Comparison of ENCODE assay signal across 8 cellular contexts in the genomic region with DNA sequence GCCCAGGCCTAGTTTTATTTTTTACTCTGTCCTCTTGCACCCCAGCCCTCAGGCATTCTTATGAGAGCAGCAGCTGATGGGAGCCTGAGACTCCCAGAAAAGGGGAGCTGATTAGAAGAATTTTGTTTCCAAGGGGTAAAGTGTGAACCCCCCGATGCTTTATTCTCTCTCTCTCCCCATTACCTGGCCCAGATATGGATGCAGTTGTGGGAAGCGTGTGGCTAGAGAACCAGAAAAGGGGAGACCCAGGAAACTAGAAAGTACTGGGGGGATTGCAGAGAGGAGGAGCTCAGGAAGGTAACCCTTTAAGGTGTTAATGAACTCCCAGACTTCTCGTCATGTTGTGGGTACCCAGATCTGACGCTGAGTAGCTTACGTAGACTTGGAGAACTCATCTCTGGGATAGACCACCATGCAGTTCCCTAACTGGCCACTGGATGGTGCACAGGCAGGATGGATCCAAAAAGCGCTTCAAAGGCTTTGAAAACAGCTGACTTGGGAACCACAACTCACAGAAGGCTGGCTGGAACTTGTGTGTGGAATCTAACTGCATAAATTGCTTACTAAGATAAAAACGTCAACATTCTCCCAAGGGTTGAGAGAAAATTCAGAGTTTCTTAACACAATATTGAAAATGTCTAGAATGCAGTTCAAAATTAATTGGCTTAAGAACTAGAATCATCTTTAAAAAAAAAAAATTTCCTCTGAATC.
DNase-seq lines count a peak whose midpoint lies in the region; ATAC-seq lines count a peak whose summit lies in the region.

No MANE protein-coding gene starts in this region.

- H3K4me1 Mint-ChIP-seq in CD4-positive, CD25-positive, alpha-beta regulatory T cell: peaks cover 17 to 31% (median 24%) of the 10 kb centered on the region in 4 donors
- H3K4me1 Mint-ChIP-seq in T-helper 2 cell treated with Interferon-gamma antibody and Interleukin-4, amounts not matched to agents 5 μg/mL and 100 μg/mL, for 36 hours (ENCODE audit: low read depth): peaks cover 10% of the 10 kb centered on the region

- peak; percentile 69 to 84 (median 72) for DNase-seq in CD4-positive, CD25-positive, alpha-beta regulatory T cell
- DNase-seq in MG63 (peak; percentile 52), anterior cingulate cortex (lab: John Stamatoyannopoulos, UW) (peak in 52 of 58 donors; percentile 14 to 88 (median 65)), right cardiac atrium (peak; percentile 81 to 92 (median 88)), sciatic nerve (ENCODE audit: low spot score) (peak; percentile 93)
- peak; percentile 70 for DNase-seq in T-helper 2 cell treated with Interferon-gamma antibody and Interleukin-4, amounts not matched to agents 5 μg/mL and 100 μg/mL, for 36 hours (ENCODE audit: low spot score)

- H3K4me3 ChIP-seq in CD4-positive, CD25-positive, alpha-beta regulatory T cell (ENCODE audit: low read depth, low read length): peak overlapping the region; percentile 40
- no peak overlapping the region for H3K4me3 ChIP-seq in MG63
- no peak overlapping the region for H3K4me3 ChIP-seq in right cardiac atrium (ENCODE audit: low read length)

- peak overlapping the region; percentile 44 to 82 (median 51) for H3K27ac Mint-ChIP-seq in CD4-positive, CD25-positive, alpha-beta regulatory T cell
- no peak overlapping the region for H3K27ac Mint-ChIP-seq in T-helper 2 cell treated with Interferon-gamma antibody and Interleukin-4, amounts not matched to agents 5 μg/mL and 100 μg/mL, for 36 hours

- WGBS in right cardiac atrium: 26% methylated on average over 7 of the region's 7 CpGs

- peak overlapping the region; percentile 51 for H3K27ac ChIP-seq in CD4-positive, CD25-positive, alpha-beta regulatory T cell (ENCODE audit: insufficient read depth, low read length, poor library complexity, severe bottlenecking)
- H3K27ac ChIP-seq in right cardiac atrium (ENCODE audit: low read length): no peak overlapping the region

- H3K36me3 ChIP-seq in CD4-positive, CD25-positive, alpha-beta regulatory T cell (ENCODE audit: control insufficient read depth, insufficient read depth, low read length): peaks cover 13% of the 10 kb centered on the region
- no peaks in the 10 kb centered on the region for H3K36me3 ChIP-seq in MG63

- no peaks in the 10 kb centered on the region for H3K27me3 Mint-ChIP-seq in CD4-positive, CD25-positive, alpha-beta regulatory T cell
- H3K27me3 Mint-ChIP-seq in T-helper 2 cell treated with Interferon-gamma antibody and Interleukin-4, amounts not matched to agents 5 μg/mL and 100 μg/mL, for 36 hours (ENCODE audit: low read depth): no peaks in the 10 kb centered on the region

- H3K9me3 Mint-ChIP-seq in CD4-positive, CD25-positive, alpha-beta regulatory T cell: no peaks in the 10 kb centered on the region
- no peaks in the 10 kb centered on the region for H3K9me3 Mint-ChIP-seq in T-helper 2 cell treated with Interferon-gamma antibody and Interleukin-4, amounts not matched to agents 5 μg/mL and 100 μg/mL, for 36 hours

- intact Hi-C loops in right cardiac atrium (cut with DNase I): loop anchor here in 2 of 4 donors (2.0 to 10.0 kb wide), 2 partner anchors 97 to 101 kb away; no protein-coding TSS in a partner anchor
- intact Hi-C loops in sciatic nerve (cut with DNase I): loop anchor here (10.0 kb wide), 1 partner anchor 59 kb away; no protein-coding TSS in a partner anchor

- H3K36me3 Mint-ChIP-seq in CD4-positive, CD25-positive, alpha-beta regulatory T cell: peaks cover 14% of the 10 kb centered on the region
- H3K36me3 Mint-ChIP-seq in T-helper 2 cell treated with Interferon-gamma antibody and Interleukin-4, amounts not matched to agents 5 μg/mL and 100 μg/mL, for 36 hours (ENCODE audit: low read depth): peaks cover 4% of the 10 kb centered on the region

- peak overlapping the region in 1 of 4 donors; percentile 52 for H3K4me3 Mint-ChIP-seq in CD4-positive, CD25-positive, alpha-beta regulatory T cell
- H3K4me3 Mint-ChIP-seq in T-helper 2 cell treated with Interferon-gamma antibody and Interleukin-4, amounts not matched to agents 5 μg/mL and 100 μg/mL, for 36 hours: no peak overlapping the region

- peak; percentile 87 to 89 for ATAC-seq in CD4-positive, CD25-positive, alpha-beta regulatory T cell (ENCODE audit: low read depth in 2 of 2)
- ATAC-seq in GM19395 (IDR thresholded peaks at IDR 0.05; ENCODE audit: unreplicated experiment) (peak; percentile 68), right cardiac atrium (peak; percentile 94), sciatic nerve (peak; percentile 96), GM19467 (IDR thresholded peaks at IDR 0.05; ENCODE audit: unreplicated experiment) (no peak)

- H3K27me3 ChIP-seq in CD4-positive, CD25-positive, alpha-beta regulatory T cell (ENCODE audit: control insufficient read depth, insufficient read depth, low read length): no peaks in the 10 kb centered on the region
- H3K27me3 ChIP-seq in MG63: no peaks in the 10 kb centered on the region
- no peaks in the 10 kb centered on the region for H3K27me3 ChIP-seq in right cardiac atrium (ENCODE audit: control insufficient read depth, insufficient read depth)

- no peaks in the 10 kb centered on the region for H3K9me3 ChIP-seq in CD4-positive, CD25-positive, alpha-beta regulatory T cell (ENCODE audit: control insufficient read depth in 2 of 2, low read length in 2 of 2)
- no peaks in the 10 kb centered on the region for H3K9me3 ChIP-seq in MG63
- H3K9me3 ChIP-seq in right cardiac atrium (ENCODE audit: control insufficient read depth, low read length): no peaks in the 10 kb centered on the region

- H3K4me1 ChIP-seq in CD4-positive, CD25-positive, alpha-beta regulatory T cell (ENCODE audit: control insufficient read depth, insufficient read depth, low read length, poor library complexity, severe bottlenecking): peaks cover 9% of the 10 kb centered on the region
- H3K4me1 ChIP-seq in right cardiac atrium (ENCODE audit: control insufficient read depth, insufficient read depth, low read length): no peaks in the 10 kb centered on the region
